ENCODE assay signal across 26 cellular contexts in the genomic region with DNA sequence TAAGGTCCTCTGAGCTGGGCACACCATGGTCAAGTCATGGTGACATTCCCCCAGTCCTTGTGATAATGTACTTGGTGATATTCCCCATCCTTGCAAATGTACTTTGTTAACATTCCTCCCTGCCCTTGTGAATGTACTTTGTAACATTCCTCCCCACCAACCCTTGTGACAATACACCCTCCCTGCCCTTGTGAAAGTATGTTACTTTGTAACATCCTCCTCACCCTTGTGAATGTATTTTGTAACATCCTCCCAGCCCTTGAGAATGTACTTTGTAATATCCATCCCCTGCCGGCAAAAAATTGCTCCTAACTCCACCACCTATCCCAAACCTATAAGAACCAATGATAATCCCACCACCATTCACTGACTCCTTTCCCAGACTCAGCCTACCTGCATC.
"Had no signal": no experiment of that assay in that cellular context is flagged by ENCODE, and none has a peak within 500 bp of the region (broad histone marks: within the 10 kb centered on the region; RNA-seq: fewer than 3 reads in every experiment).

No MANE protein-coding gene starts in this region.

- H3K4me3 ChIP-seq: cardiac muscle cell, hepatocyte, left ventricle myocardium inferior, ovary, prostate gland, upper lobe of left lung had no signal

- H2AFZ ChIP-seq: hepatocyte had no signal

- H3K27me3 Mint-ChIP-seq: activated naive CD8-positive, alpha-beta T cell treated with anti-CD3 and anti-CD28 coated beads, Interleukin-2, amount 10 ng/mL, durations not matched to agents 7 days and 5 days; dendritic cell treated with granulocyte-macrophage colony-stimulating factor and Interleukin-4, amounts not matched to agents 40 ng/mL and 50 ng/mL, for 4 days had no signal

- H3K36me3 ChIP-seq: cardiac muscle cell, left ventricle myocardium inferior, ovary, prostate gland, upper lobe of left lung had no signal

- H3K4me2 ChIP-seq: hepatocyte had no signal

- ATAC-seq: activated T-cell treated with anti-CD3 and anti-CD28 coated beads, Interleukin-2, amount 50 U/mL, for 4 hours; natural killer cell had no signal

- H3K27ac ChIP-seq: cardiac muscle cell, hepatocyte, left ventricle myocardium inferior, ovary, prostate gland, upper lobe of left lung had no signal

- DNase-seq: activated CD4-positive, alpha-beta T cell treated with anti-CD3 and anti-CD28 coated beads for 1 hour; activated CD4-positive, alpha-beta T cell treated with anti-CD3 and anti-CD28 coated beads, Interleukin-2, amount 50 U/mL, for 4 hours; activated CD8-positive, alpha-beta memory T cell treated with anti-CD3 and anti-CD28 coated beads for 24 hours; activated CD8-positive, alpha-beta memory T cell treated with anti-CD3 and anti-CD28 coated beads, Interleukin-2, amount 50 U/mL, for 4 hours; activated naive CD4-positive, alpha-beta T cell treated with Interleukin-2 at 50 U/mL for 16 hours; activated naive CD8-positive, alpha-beta T cell treated with anti-CD3 and anti-CD28 coated beads, Interleukin-2, amount 10 ng/mL, durations not matched to agents 7 days and 5 days; activated T-cell treated with anti-CD3 and anti-CD28 coated beads, Interleukin-2, amount 50 U/mL, for 4 hours; amygdala; effector CD4-positive, alpha-beta T cell; glutamatergic neuron; immature natural killer cell; kidney glomerular epithelial cell; left ventricle myocardium inferior; midbrain; natural killer cell; ovary; stimulated activated CD4-positive, alpha-beta T cell treated with anti-CD3 and anti-CD28 coated beads, Interleukin-4, amount 100 ng/mL, for 24 hours; stimulated activated naive CD4-positive, alpha-beta T cell treated with Interleukin-2 at 50 U/mL for 16 hours; T-helper 1 cell; T-helper 9 cell; upper lobe of left lung had no signal

- H3K27ac Mint-ChIP-seq: activated naive CD8-positive, alpha-beta T cell treated with anti-CD3 and anti-CD28 coated beads, Interleukin-2, amount 10 ng/mL, durations not matched to agents 7 days and 5 days; activated T-helper 2 cell treated with anti-CD3 and anti-CD28 coated beads, Interferon-gamma antibody, Interleukin-2, Interleukin-4, amounts not matched to agents 10 μg/mL and 5 μg/mL and 100 μg/mL, durations not matched to agents 14 hours and 24 hours and 36 hours; dendritic cell treated with granulocyte-macrophage colony-stimulating factor and Interleukin-4, amounts not matched to agents 40 ng/mL and 50 ng/mL, for 4 days had no signal

- H3K27me3 ChIP-seq: cardiac muscle cell, hepatocyte, ovary, upper lobe of left lung had no signal

- H3K9me3 Mint-ChIP-seq: activated T-cell treated with anti-CD3 and anti-CD28 coated beads, Interleukin-2, amount 50 U/mL, for 4 hours; immature natural killer cell; natural killer cell had no signal

- H3K9me3 ChIP-seq: left ventricle myocardium inferior, ovary, prostate gland, upper lobe of left lung had no signal

- H3K4me1 ChIP-seq: prostate gland, upper lobe of left lung had no signal

- H3K4me3 Mint-ChIP-seq: activated naive CD8-positive, alpha-beta T cell treated with anti-CD3 and anti-CD28 coated beads, Interleukin-2, amount 10 ng/mL, durations not matched to agents 7 days and 5 days; activated T-cell treated with anti-CD3 and anti-CD28 coated beads, Interleukin-2, amount 50 U/mL, for 4 hours; dendritic cell treated with granulocyte-macrophage colony-stimulating factor and Interleukin-4, amounts not matched to agents 40 ng/mL and 50 ng/mL, for 4 days; immature natural killer cell; natural killer cell had no signal

- H3K36me3 Mint-ChIP-seq: natural killer cell had no signal
